Comparison of ENCODE assay signal across 18 cellular contexts in the genomic region with DNA sequence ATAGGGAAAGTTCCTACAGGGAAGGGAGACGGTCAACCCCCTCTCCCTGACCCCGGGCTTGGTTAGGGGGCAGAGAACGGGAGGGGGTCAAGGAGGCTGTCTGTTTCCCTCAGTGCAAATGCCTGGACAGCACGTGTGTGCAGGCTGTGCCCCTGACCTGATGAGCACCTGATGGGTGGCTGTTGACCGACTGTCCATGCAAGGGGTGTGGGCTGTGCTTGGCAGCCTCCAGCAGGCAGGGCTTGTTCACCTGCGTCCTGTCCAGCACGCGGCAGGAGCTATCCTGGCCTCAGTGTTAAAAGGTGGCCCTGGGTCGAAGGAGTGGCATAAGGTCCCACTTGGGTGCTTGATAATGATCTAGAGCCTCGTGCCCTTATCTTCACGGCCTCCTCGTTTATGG.
DNase-seq lines count a peak whose midpoint lies in the region; ATAC-seq and TF ChIP-seq lines count a peak whose summit lies in the region.
"Had no signal": no experiment of that assay in that cellular context is flagged by ENCODE, and none has a peak within 500 bp of the region (broad histone marks: within the 10 kb centered on the region; RNA-seq: fewer than 3 reads in every experiment).

No MANE protein-coding gene starts in this region.

- H3K9ac ChIP-seq in adipocyte (ENCODE audit: low read length) (peak overlapping the region; percentile 51), fibroblast of lung (ENCODE audit: insufficient read depth, low read length) (no peak overlapping the region), neuronal stem cell (ENCODE audit: low read depth, low read length, poor library complexity) (no peak overlapping the region)

- DNase-seq in adipocyte (ENCODE audit: low read depth) (no peak), fibroblast of lung (ENCODE audit: low read depth in 2 of 2) (no peak), neuronal stem cell (ENCODE audit: low spot score) (no peak), tibial artery (no peak), GM10266 (ENCODE audit: extremely low spot score) (no peak)
- DNase-seq in activated naive CD4-positive, alpha-beta T cell treated with anti-CD3 and anti-CD28 coated beads, Interleukin-2, amount 50 U/mL, for 16 hours: no peak
- DNase-seq: COR-L47, KBM-7, NCI-H1436, NCI-H2029, NCI-H2171 treated with DMSO at 0.1 percent for 48 hours, NCI-H510A treated with DMSO at 0.1 percent for 48 hours, NCI-H82, PC-9 had no signal

- no peaks in the 10 kb centered on the region for H3K36me3 ChIP-seq in adipocyte (ENCODE audit: control insufficient read depth, insufficient read depth, low read length, severe bottlenecking)
- no peaks in the 10 kb centered on the region for H3K36me3 ChIP-seq in fibroblast of lung (ENCODE audit: control insufficient read depth, insufficient read depth, low read length)
- no peaks in the 10 kb centered on the region for H3K36me3 ChIP-seq in neuronal stem cell (replicated peaks in 1 of 2; ENCODE audit: control insufficient read depth in 2 of 2, insufficient read depth in 2 of 2, low read length in 2 of 2)
- H3K36me3 ChIP-seq in tibial artery: no peaks in the 10 kb centered on the region

- H3K27ac ChIP-seq in fibroblast of lung (ENCODE audit: insufficient read depth, low read length) (peak overlapping the region; percentile 24), neuronal stem cell (replicated peaks; ENCODE audit: low read length) (no peak overlapping the region), tibial artery (peak overlapping the region; percentile 66 to 69)
- H3K27ac ChIP-seq: C4-2B, PC-9, SK-N-MC had no signal

- peak overlapping the region; percentile 87 for H2AK5ac ChIP-seq in neuronal stem cell (ENCODE audit: low read depth, low read length)

- peak overlapping the region; percentile 72 for H3K18ac ChIP-seq in neuronal stem cell (ENCODE audit: low read length)

- ATAC-seq in GM21526 (IDR thresholded peaks at IDR 0.05; ENCODE audit: low FRiP score, unreplicated experiment): no peak
- ATAC-seq in HG02798 (IDR thresholded peaks at IDR 0.05; ENCODE audit: poor library complexity, unreplicated experiment): no peak

- peak overlapping the region; percentile 34 for H3K23ac ChIP-seq in neuronal stem cell (ENCODE audit: low read depth, low read length, poor library complexity)

- H2BK15ac ChIP-seq in neuronal stem cell (ENCODE audit: low read length): no peak overlapping the region

- TF ChIP-seq CTCF in fibroblast of lung (conservative IDR thresholded peaks at IDR 0.05 in 1 of 2, IDR thresholded peaks at IDR 0.05 in 1 of 2; ENCODE audit: low read depth in 1 of 2, low read length in 2 of 2): no peak
- TF ChIP-seq CTCF in tibial artery (IDR thresholded peaks at IDR 0.05): no peak
- no peak for TF ChIP-seq CTCF in GM10266 (IDR thresholded peaks at IDR 0.05; ENCODE audit: control insufficient read depth, insufficient read depth, low read depth, missing control alignments)

- H3K14ac ChIP-seq in neuronal stem cell (ENCODE audit: low read length): no peak overlapping the region

- no peaks in the 10 kb centered on the region for H3K79me2 ChIP-seq in fibroblast of lung (ENCODE audit: control insufficient read depth, insufficient read depth, low read length)

- no peak overlapping the region for H2BK12ac ChIP-seq in neuronal stem cell (ENCODE audit: low read length)

- H3K4me2 ChIP-seq in fibroblast of lung (ENCODE audit: extremely low read depth, insufficient read depth, low read length): peak overlapping the region; percentile 40
- H3K4me2 ChIP-seq in neuronal stem cell (ENCODE audit: insufficient read depth, low read length, poor library complexity, severe bottlenecking): no peak overlapping the region
- H3K4me2 ChIP-seq: PC-9 had no signal

- peak overlapping the region; percentile 45 for H4K8ac ChIP-seq in neuronal stem cell (ENCODE audit: low read depth, low read length)

- no peak overlapping the region for H3K4me3 ChIP-seq in adipocyte (ENCODE audit: low read length)
- no peak overlapping the region for H3K4me3 ChIP-seq in fibroblast of lung (replicated peaks in 1 of 4; ENCODE audit: control extremely low read depth in 1 of 4, insufficient read depth in 1 of 4, low read depth in 3 of 4, low read length in 4 of 4)
- no peak overlapping the region for H3K4me3 ChIP-seq in neuronal stem cell (ENCODE audit: low read length in 2 of 2)
- H3K4me3 ChIP-seq in tibial artery: no peak overlapping the region
- H3K4me3 ChIP-seq: PC-9, SK-N-MC had no signal

- no peak overlapping the region for H4K91ac ChIP-seq in neuronal stem cell (ENCODE audit: low read depth, low read length, poor library complexity)

- no peak overlapping the region for H2BK120ac ChIP-seq in neuronal stem cell (ENCODE audit: low read depth, low read length)

- H2AFZ ChIP-seq in fibroblast of lung (ENCODE audit: low read length) (no peak overlapping the region), neuronal stem cell (ENCODE audit: low read length) (no peak overlapping the region)
- H2AFZ ChIP-seq: PC-9 had no signal

- H3K4ac ChIP-seq in neuronal stem cell (ENCODE audit: low read length): no peak overlapping the region

- no peaks in the 10 kb centered on the region for H3K9me3 ChIP-seq in adipocyte (ENCODE audit: control insufficient read depth, low read length)
- no peaks in the 10 kb centered on the region for H3K9me3 ChIP-seq in fibroblast of lung (ENCODE audit: control insufficient read depth, insufficient read depth, low read depth, low read length)
- H3K9me3 ChIP-seq in neuronal stem cell (replicated peaks in 1 of 2; ENCODE audit: control insufficient read depth in 2 of 2, insufficient read depth in 1 of 2, low read depth in 1 of 2, low read length in 2 of 2): no peaks in the 10 kb centered on the region
- H3K9me3 ChIP-seq in tibial artery: no peaks in the 10 kb centered on the region

- peaks cover 31% of the 10 kb centered on the region for H3K4me1 ChIP-seq in adipocyte (ENCODE audit: control insufficient read depth, insufficient read depth, low read length)
- peaks cover 11% of the 10 kb centered on the region for H3K4me1 ChIP-seq in fibroblast of lung (ENCODE audit: control insufficient read depth, extremely low read depth, insufficient read depth, low read length)
- peaks cover 0 to 1% of the 10 kb centered on the region in 2 donors for H3K4me1 ChIP-seq in neuronal stem cell (ENCODE audit: control insufficient read depth in 2 of 2, insufficient read depth in 1 of 2, low read depth in 1 of 2, low read length in 2 of 2)
- H3K4me1 ChIP-seq in tibial artery: peaks cover 0 to 48% (median 13%) of the 10 kb centered on the region in 4 donors

- H3K27me3 ChIP-seq in adipocyte (replicated peaks; ENCODE audit: control insufficient read depth, insufficient read depth, low read length) (no peaks in the 10 kb centered on the region), fibroblast of lung (ENCODE audit: control insufficient read depth, insufficient read depth, low read length) (no peaks in the 10 kb centered on the region), neuronal stem cell (ENCODE audit: control insufficient read depth in 3 of 3, insufficient read depth in 3 of 3, low read depth in 1 of 3, low read length in 3 of 3) (peaks cover 0 to 3% (median 0%) of the 10 kb centered on the region in 3 experiments), tibial artery (no peaks in the 10 kb centered on the region)

- intact Hi-C loops in tibial artery (cut with DNase I; ENCODE audit: low total_unique reads): loop anchor here (5.0 to 10.0 kb wide), 2 partner anchors 221 to 479 kb away; a partner anchor contains a TSS

- WGBS in neuronal stem cell (ENCODE audit: extremely low coverage in 2 of 2, insufficient read length in 2 of 2, insufficient replicate concordance in 1 of 2), 2 donors: no CpG with 5 or more reads among the region's 12 CpGs

- no peaks in the 10 kb centered on the region for H4K20me1 ChIP-seq in fibroblast of lung (ENCODE audit: control insufficient read depth, extremely low read depth, insufficient read depth, low read length)

- H2BK5ac ChIP-seq in neuronal stem cell (ENCODE audit: low read length): no peak overlapping the region

- no peaks in the 10 kb centered on the region for H3K79me1 ChIP-seq in neuronal stem cell (ENCODE audit: low read depth, low read length)
